33 cellular contexts compared by ENCODE assay signal in the genomic region with DNA sequence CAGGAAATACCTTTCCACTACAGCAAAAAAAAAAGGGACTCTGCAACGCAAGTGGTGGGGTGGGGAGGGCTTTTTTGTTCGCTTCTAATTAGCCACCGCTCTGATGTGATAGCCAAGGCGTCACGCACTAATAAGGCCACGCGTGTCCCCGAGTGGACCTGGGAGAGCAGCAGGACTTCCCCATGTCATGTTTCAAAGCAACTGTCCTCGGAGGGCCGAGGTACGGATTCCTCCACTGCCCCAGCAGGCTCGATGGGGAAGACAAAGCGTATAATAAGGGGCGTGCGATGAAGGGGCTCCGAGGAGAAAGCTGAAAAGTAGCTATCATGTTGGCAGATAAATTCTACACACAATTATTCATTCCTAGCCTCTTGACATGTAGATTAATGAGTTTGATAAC.
"Had no signal": no experiment of that assay in that cellular context is flagged by ENCODE, and none has a peak within 500 bp of the region (broad histone marks: within the 10 kb centered on the region; RNA-seq: fewer than 3 reads in every experiment).

No MANE protein-coding gene starts in this region.

- H3K9me3 Mint-ChIP-seq: activated CD4-positive, alpha-beta memory T cell treated with anti-CD3 and anti-CD28 coated beads, Interleukin-2, amount 10 ng/mL, durations not matched to agents 7 days and 5 days; activated CD4-positive, alpha-beta T cell treated with anti-CD3 and anti-CD28 coated beads, Interleukin-2, amount 10 ng/mL, durations not matched to agents 7 days and 5 days; activated T-helper 17 cell treated with anti-CD3 and anti-CD28 coated beads, Interleukin-2, amount 50 U/mL, for 72 hours; effector memory CD8-positive, alpha-beta T cell; T-helper 2 cell treated with Interferon-gamma antibody and Interleukin-4, amounts not matched to agents 5 μg/mL and 100 μg/mL, for 36 hours had no signal

- H3K9me3 ChIP-seq: esophagus squamous epithelium, gastroesophageal sphincter had no signal

- DNase-seq: activated B cell treated with CpG ODN at 0.5 μM for 24 hours; activated CD4-positive, alpha-beta memory T cell treated with anti-CD3 and anti-CD28 coated beads, Interleukin-2, amount 10 ng/mL, durations not matched to agents 7 days and 5 days; activated CD4-positive, alpha-beta T cell treated with anti-CD3 and anti-CD28 coated beads, Interleukin-2, amount 10 ng/mL, durations not matched to agents 7 days and 5 days; activated CD4-positive, alpha-beta T cell treated with anti-CD3 and anti-CD28 coated beads, Interleukin-2, amount 50 U/mL, for 4 hours; activated CD8-positive, alpha-beta memory T cell treated with anti-CD3 and anti-CD28 coated beads, Interleukin-2, amount 50 U/mL, for 48 hours; activated effector memory CD4-positive, alpha-beta T cell treated with Interleukin-2 at 50 U/mL for 16 hours; activated gamma-delta T cell treated with Interleukin-2 at 50 U/mL for 16 hours; activated naive CD4-positive, alpha-beta T cell treated with anti-CD3 and anti-CD28 coated beads, Interleukin-2, amount 50 U/mL, for 16 hours; activated naive CD4-positive, alpha-beta T cell treated with Interleukin-2 at 50 U/mL for 16 hours; activated T-cell treated with anti-CD3 and anti-CD28 coated beads for 4 hours; activated T-cell treated with anti-CD3 and anti-CD28 coated beads, Interleukin-2, amount 50 U/mL, for 24 hours; amniotic stem cell; anterior cingulate cortex; brain microvascular endothelial cell; cortex of kidney; dermis blood vessel endothelial cell; effector CD4-positive, alpha-beta T cell; effector memory CD8-positive, alpha-beta T cell; erythroblast; esophagus squamous epithelium; foreskin melanocyte; T-helper 1 cell; T-helper 17 cell; T1000; WERI-Rb-1 had no signal

- H3K4me3 Mint-ChIP-seq: activated B cell treated with CpG ODN at 0.5 μM for 24 hours; activated CD4-positive, alpha-beta memory T cell treated with anti-CD3 and anti-CD28 coated beads, Interleukin-2, amount 10 ng/mL, durations not matched to agents 7 days and 5 days; activated CD4-positive, alpha-beta T cell treated with anti-CD3 and anti-CD28 coated beads, Interleukin-2, amount 10 ng/mL, durations not matched to agents 7 days and 5 days; activated naive CD8-positive, alpha-beta T cell; activated T-cell treated with anti-CD3 and anti-CD28 coated beads, Interleukin-2, amount 50 U/mL, for 24 hours; activated T-helper 17 cell treated with anti-CD3 and anti-CD28 coated beads, Interleukin-2, amount 50 U/mL, for 72 hours; effector memory CD8-positive, alpha-beta T cell; T-helper 17 cell; T-helper 2 cell treated with Interferon-gamma antibody and Interleukin-4, amounts not matched to agents 5 μg/mL and 100 μg/mL, for 36 hours had no signal

- ATAC-seq: activated CD4-positive, CD25-positive, alpha-beta regulatory T cell treated with anti-CD3 and anti-CD28 coated beads, Interleukin-2, amount 50 U/mL, for 24 hours; activated T-helper 17 cell treated with anti-CD3 and anti-CD28 coated beads, Interleukin-2, amount 50 U/mL, for 72 hours; effector memory CD8-positive, alpha-beta T cell; gastroesophageal sphincter; T-helper 17 cell had no signal

- H3K27ac Mint-ChIP-seq: activated B cell treated with CpG ODN at 0.5 μM for 24 hours; activated CD4-positive, alpha-beta memory T cell treated with anti-CD3 and anti-CD28 coated beads, Interleukin-2, amount 10 ng/mL, durations not matched to agents 7 days and 5 days; activated CD4-positive, alpha-beta T cell treated with anti-CD3 and anti-CD28 coated beads, Interleukin-2, amount 10 ng/mL, durations not matched to agents 7 days and 5 days; activated naive CD8-positive, alpha-beta T cell; activated T-cell treated with anti-CD3 and anti-CD28 coated beads, Interleukin-2, amount 50 U/mL, for 24 hours; activated T-helper 17 cell treated with anti-CD3 and anti-CD28 coated beads, Interleukin-2, amount 50 U/mL, for 72 hours; effector memory CD8-positive, alpha-beta T cell; T-helper 17 cell; T-helper 2 cell treated with Interferon-gamma antibody and Interleukin-4, amounts not matched to agents 5 μg/mL and 100 μg/mL, for 36 hours had no signal

- H3K36me3 ChIP-seq: brain microvascular endothelial cell, esophagus squamous epithelium, gastroesophageal sphincter, WERI-Rb-1 had no signal

- FAIRE-seq: astrocyte, bronchial epithelial cell, colon had no signal

- H3K27me3 Mint-ChIP-seq: activated B cell treated with CpG ODN at 0.5 μM for 24 hours; activated CD4-positive, alpha-beta memory T cell treated with anti-CD3 and anti-CD28 coated beads, Interleukin-2, amount 10 ng/mL, durations not matched to agents 7 days and 5 days; activated CD4-positive, alpha-beta T cell treated with anti-CD3 and anti-CD28 coated beads, Interleukin-2, amount 10 ng/mL, durations not matched to agents 7 days and 5 days had no signal

- H3K4me1 Mint-ChIP-seq: activated B cell treated with CpG ODN at 0.5 μM for 24 hours; activated CD4-positive, alpha-beta memory T cell treated with anti-CD3 and anti-CD28 coated beads, Interleukin-2, amount 10 ng/mL, durations not matched to agents 7 days and 5 days; activated CD4-positive, alpha-beta T cell treated with anti-CD3 and anti-CD28 coated beads, Interleukin-2, amount 10 ng/mL, durations not matched to agents 7 days and 5 days; activated T-helper 17 cell treated with anti-CD3 and anti-CD28 coated beads, Interleukin-2, amount 50 U/mL, for 72 hours; T-helper 17 cell had no signal

- H3K4me3 ChIP-seq: esophagus squamous epithelium, gastroesophageal sphincter had no signal

- H3K27ac ChIP-seq: brain microvascular endothelial cell, esophagus squamous epithelium, gastroesophageal sphincter, WERI-Rb-1 had no signal

- H3K4me1 ChIP-seq: esophagus squamous epithelium, gastroesophageal sphincter had no signal

- H3K27me3 ChIP-seq: brain microvascular endothelial cell had no signal

- H3K36me3 Mint-ChIP-seq: activated naive CD8-positive, alpha-beta T cell had no signal
